8 cellular contexts compared by ENCODE assay signal in genomic region chrX:41009816-41010187, GRCh38.
A peak's percentile ranks its signal among the peaks of the same experiment; 100 is the strongest.
DNase-seq lines count a peak whose midpoint lies in the region; ATAC-seq and TF ChIP-seq lines count a peak whose summit lies in the region.

No MANE protein-coding gene starts in this region.

- peak overlapping the region; percentile 82 for H3K4me3 Mint-ChIP-seq in natural killer cell treated with Interleukin-12 subunit alpha and Interleukin-12 subunit beta and Interleukin-15 and Interleukin-18, amount 100 ng/mL, for 72 hours

- peak overlapping the region; percentile 93 to 95 for H3K27ac Mint-ChIP-seq in natural killer cell treated with Interleukin-12 subunit alpha and Interleukin-12 subunit beta and Interleukin-15 and Interleukin-18, amount 100 ng/mL, for 72 hours

- H3K36me3 Mint-ChIP-seq in natural killer cell treated with Interleukin-12 subunit alpha and Interleukin-12 subunit beta and Interleukin-15 and Interleukin-18, amount 100 ng/mL, for 72 hours, result peaks cover 2% of the 10 kb centered on the region

- ATAC-seq in natural killer cell treated with Interleukin-12 subunit alpha and Interleukin-12 subunit beta and Interleukin-15 and Interleukin-18, amount 100 ng/mL, for 72 hours, result peak; percentile 66 to 79

- H3K27me3 ChIP-seq in BE2C, result no peaks in the 10 kb centered on the region
- peaks cover 0 to 84% (median 12%) of the 10 kb centered on the region in 45 donors for H3K27me3 ChIP-seq in dorsolateral prefrontal cortex

- no peaks in the 10 kb centered on the region for H3K36me3 ChIP-seq in BE2C

- peak overlapping the region in 37 of 59 donors; percentile 52 to 91 (median 80) for H3K27ac ChIP-seq in dorsolateral prefrontal cortex

- H3K4me3 ChIP-seq in BE2C (ENCODE audit: low read depth, low read length), result peak overlapping the region; percentile 25
- H3K4me3 ChIP-seq in dorsolateral prefrontal cortex, result peak overlapping the region in 47 of 59 donors; percentile 2 to 60 (median 46)

- H3K27me3 Mint-ChIP-seq in natural killer cell treated with Interleukin-12 subunit alpha and Interleukin-12 subunit beta and Interleukin-15 and Interleukin-18, amount 100 ng/mL, for 72 hours, result peaks cover 0 to 20% of the 10 kb centered on the region in 2 donors

- no peaks in the 10 kb centered on the region; the same call in 1 of the 2 replicates for H3K4me1 ChIP-seq in BE2C

- intact Hi-C loops in dorsolateral prefrontal cortex (cut with DNase I), result loop anchor here in 1 of 2 donors (5.0 kb wide), 1 partner anchor 72 kb away; no protein-coding TSS in a partner anchor

- DNase-seq in BE2C (no peak), NAMALWA (ENCODE audit: low spot score) (peak; percentile 30), dorsolateral prefrontal cortex (no peak), NCI-H187 (lab: John Stamatoyannopoulos, UW) (no peak), HuH-7 (ENCODE audit: low spot score) (no peak), NCI-H2227 (lab: John Stamatoyannopoulos, UW; ENCODE audit: unreplicated experiment) (no peak), Kasumi-1 (lab: John Stamatoyannopoulos, UW) (no peak)
- no peak for DNase-seq in natural killer cell treated with Interleukin-12 subunit alpha and Interleukin-12 subunit beta and Interleukin-15 and Interleukin-18, amount 100 ng/mL, for 72 hours (ENCODE audit: low spot score)

- TF ChIP-seq CTCF in BE2C (IDR thresholded peaks at IDR 0.05; ENCODE audit: low read depth, low read length), result no peak
- TF ChIP-seq CTCF in dorsolateral prefrontal cortex (IDR thresholded peaks at IDR 0.05 in 54 of 56, conservative IDR thresholded peaks at IDR 0.05 in 2 of 56; ENCODE audit: low read depth in 1 of 56, partially characterized antibody in 56 of 56), result no peak

- peaks cover 25 to 31% of the 10 kb centered on the region in 2 donors for H3K4me1 Mint-ChIP-seq in natural killer cell treated with Interleukin-12 subunit alpha and Interleukin-12 subunit beta and Interleukin-15 and Interleukin-18, amount 100 ng/mL, for 72 hours (ENCODE audit: low read depth in 2 of 2)

- no peaks in the 10 kb centered on the region for H3K9me3 ChIP-seq in BE2C

- H3K9me3 Mint-ChIP-seq in natural killer cell treated with Interleukin-12 subunit alpha and Interleukin-12 subunit beta and Interleukin-15 and Interleukin-18, amount 100 ng/mL, for 72 hours, result no peaks in the 10 kb centered on the region
